9 cellular contexts compared by ENCODE assay signal in the genomic region with DNA sequence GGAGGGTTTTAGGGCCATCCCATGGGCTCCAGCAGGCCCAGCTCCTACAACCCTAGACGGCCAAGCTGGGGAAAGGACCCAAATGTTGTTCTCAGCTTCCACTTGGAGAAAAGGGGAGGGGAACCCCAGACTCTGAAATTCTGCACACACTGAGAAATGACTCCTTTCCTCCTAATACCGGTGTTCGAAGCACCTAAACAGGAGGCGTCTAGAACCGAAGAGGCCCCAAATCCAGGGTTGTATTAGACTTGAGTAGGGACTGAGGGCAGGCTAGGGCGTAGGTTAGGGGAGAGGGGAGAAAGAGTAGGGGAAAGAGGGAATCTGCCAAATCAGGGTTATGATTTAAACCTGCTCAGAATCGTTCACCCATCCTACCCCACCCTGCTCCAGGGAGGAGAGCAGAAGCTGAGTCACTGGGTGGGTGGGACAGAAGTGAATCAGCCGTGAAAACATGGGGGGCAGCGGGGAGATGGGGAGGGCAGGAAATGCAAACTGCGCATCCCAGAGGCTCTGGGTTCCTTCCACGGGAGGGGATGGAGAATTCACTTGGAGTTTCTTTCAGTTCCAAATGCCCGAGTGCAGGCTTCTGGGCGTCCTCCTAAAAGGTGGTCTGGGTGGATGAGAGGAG. TPM values are rescaled to one million over a fixed set of nuclear protein-coding genes. Genes with fewer than 3 reads are reported as not detected.
A peak's percentile ranks its signal among the peaks of the same experiment; 100 is the strongest.
DNase-seq lines count a peak whose midpoint lies in the region; ATAC-seq and TF ChIP-seq lines count a peak whose summit lies in the region.
"Had no signal": no experiment of that assay in that cellular context is flagged by ENCODE, and none has a peak within 500 bp of the region (broad histone marks: within the 10 kb centered on the region; RNA-seq: fewer than 3 reads in every experiment).

No MANE protein-coding gene starts in this region.

- H3K27ac Mint-ChIP-seq in activated T-cell treated with anti-CD3 and anti-CD28 coated beads, Interleukin-2, amount 50 U/mL, for 72 hours: peak overlapping the region; percentile 73

- no peaks in the 10 kb centered on the region for H3K36me3 ChIP-seq in parathyroid adenoma (ENCODE audit: control insufficient read depth, insufficient read depth, low read length)

- H2AFZ ChIP-seq in parathyroid adenoma: peak overlapping the region; percentile 86

- peak; percentile 23 for DNase-seq in stimulated activated naive CD4-positive, alpha-beta T cell treated with Interleukin-2 at 50 U/mL for 16 hours (lab: John Stamatoyannopoulos, UW)
- DNase-seq in stimulated activated naive CD4-positive, alpha-beta T cell (lab: John Stamatoyannopoulos, UW): no peak
- DNase-seq in activated T-cell treated with anti-CD3 and anti-CD28 coated beads, Interleukin-2, amount 50 U/mL, for 72 hours: peak; percentile 39 to 59
- DNase-seq in glomerular visceral epithelial cell (ENCODE audit: extremely low spot score) (peak; percentile 72), NCI-H128 (lab: John Stamatoyannopoulos, UW; ENCODE audit: unreplicated experiment) (no peak)

- peaks cover 15% of the 10 kb centered on the region for H3K27me3 Mint-ChIP-seq in activated T-cell treated with anti-CD3 and anti-CD28 coated beads, Interleukin-2, amount 50 U/mL, for 72 hours (ENCODE audit: low read depth)

- no peak for TF ChIP-seq CTCF in parathyroid adenoma (IDR thresholded peaks at IDR 0.05)

- no peaks in the 10 kb centered on the region for H3K9me3 Mint-ChIP-seq in activated T-cell treated with anti-CD3 and anti-CD28 coated beads, Interleukin-2, amount 50 U/mL, for 72 hours

- no peaks in the 10 kb centered on the region for H3K36me3 Mint-ChIP-seq in activated T-cell treated with anti-CD3 and anti-CD28 coated beads, Interleukin-2, amount 50 U/mL, for 72 hours (ENCODE audit: insufficient read depth in 2 of 2)

- peak; percentile 30 to 31 for ATAC-seq in activated T-cell treated with anti-CD3 and anti-CD28 coated beads, Interleukin-2, amount 50 U/mL, for 72 hours (replicated peaks in 1 of 2)
- ATAC-seq in HG02759 (IDR thresholded peaks at IDR 0.05; ENCODE audit: unreplicated experiment) (no peak), HG02588 (IDR thresholded peaks at IDR 0.05; ENCODE audit: unreplicated experiment) (no peak)

- H3K9me3 ChIP-seq in parathyroid adenoma (ENCODE audit: control insufficient read depth, low read length): no peaks in the 10 kb centered on the region

- no peak overlapping the region for H3K9ac ChIP-seq in parathyroid adenoma

- peak overlapping the region; percentile 40 for H3K27ac ChIP-seq in parathyroid adenoma

- peaks cover 51% of the 10 kb centered on the region for H3K4me1 Mint-ChIP-seq in activated T-cell treated with anti-CD3 and anti-CD28 coated beads, Interleukin-2, amount 50 U/mL, for 72 hours (ENCODE audit: low read depth)

- H3K4me2 ChIP-seq in parathyroid adenoma (ENCODE audit: low read length): peak overlapping the region; percentile 97

- peak overlapping the region; percentile 84 to 92 for H3K4me3 Mint-ChIP-seq in activated T-cell treated with anti-CD3 and anti-CD28 coated beads, Interleukin-2, amount 50 U/mL, for 72 hours

- peaks cover 14% of the 10 kb centered on the region for H3K4me1 ChIP-seq in parathyroid adenoma

- H3K4me3 ChIP-seq in parathyroid adenoma (ENCODE audit: low read depth, low read length): no peak overlapping the region

- no peaks in the 10 kb centered on the region for H3K27me3 ChIP-seq in parathyroid adenoma (ENCODE audit: control insufficient read depth, insufficient read depth, low read length)

- no peaks in the 10 kb centered on the region for H3K79me2 ChIP-seq in parathyroid adenoma

RNA-seq across cellular contexts. Expression of a gene that starts 1.0 kb away (rescaled TPM):
- total RNA-seq in activated T-cell treated with anti-CD3 and anti-CD28 coated beads, Interleukin-2, amount 50 U/mL, for 72 hours: 1 to 10 TPM; 5.7 to 9.2 TPM

RNA-seq across cellular contexts. Expression of a gene that starts 4.8 kb away (rescaled TPM):
- 1 to 10 TPM; 2.2 to 7.9 TPM for total RNA-seq in activated T-cell treated with anti-CD3 and anti-CD28 coated beads, Interleukin-2, amount 50 U/mL, for 72 hours
- total RNA-seq: glomerular endothelial cell had no signal

RNA-seq across cellular contexts. Expression of a gene that starts 19.3 kb away (rescaled TPM):
- 10 to 100 TPM; 30.0 to 31.5 TPM for total RNA-seq in activated T-cell treated with anti-CD3 and anti-CD28 coated beads, Interleukin-2, amount 50 U/mL, for 72 hours

RNA-seq across cellular contexts. Expression of a gene that starts 48.6 kb away (rescaled TPM):
- total RNA-seq in activated T-cell treated with anti-CD3 and anti-CD28 coated beads, Interleukin-2, amount 50 U/mL, for 72 hours: 1 to 10 TPM; 1.5 to 2.6 TPM

Comparison
In these comparisons a context has a peak if more than half of its experiments do, and no peak if none do; other contexts are left out.
1. DNase-seq: peak in stimulated activated naive CD4-positive, alpha-beta T cell treated with Interleukin-2 at 50 U/mL for 16 hours (single experiment), activated T-cell treated with anti-CD3 and anti-CD28 coated beads, Interleukin-2, amount 50 U/mL, for 72 hours (2 of 2) and glomerular visceral epithelial cell (single experiment); none in stimulated activated naive CD4-positive, alpha-beta T cell (0 of 6) and NCI-H128 (single experiment).
2. ATAC-seq: peak in activated T-cell treated with anti-CD3 and anti-CD28 coated beads, Interleukin-2, amount 50 U/mL, for 72 hours (2 of 2); none in HG02759 (single experiment) and HG02588 (single experiment).